Comparison of ENCODE assay signal across 8 cellular contexts in the genomic region with DNA sequence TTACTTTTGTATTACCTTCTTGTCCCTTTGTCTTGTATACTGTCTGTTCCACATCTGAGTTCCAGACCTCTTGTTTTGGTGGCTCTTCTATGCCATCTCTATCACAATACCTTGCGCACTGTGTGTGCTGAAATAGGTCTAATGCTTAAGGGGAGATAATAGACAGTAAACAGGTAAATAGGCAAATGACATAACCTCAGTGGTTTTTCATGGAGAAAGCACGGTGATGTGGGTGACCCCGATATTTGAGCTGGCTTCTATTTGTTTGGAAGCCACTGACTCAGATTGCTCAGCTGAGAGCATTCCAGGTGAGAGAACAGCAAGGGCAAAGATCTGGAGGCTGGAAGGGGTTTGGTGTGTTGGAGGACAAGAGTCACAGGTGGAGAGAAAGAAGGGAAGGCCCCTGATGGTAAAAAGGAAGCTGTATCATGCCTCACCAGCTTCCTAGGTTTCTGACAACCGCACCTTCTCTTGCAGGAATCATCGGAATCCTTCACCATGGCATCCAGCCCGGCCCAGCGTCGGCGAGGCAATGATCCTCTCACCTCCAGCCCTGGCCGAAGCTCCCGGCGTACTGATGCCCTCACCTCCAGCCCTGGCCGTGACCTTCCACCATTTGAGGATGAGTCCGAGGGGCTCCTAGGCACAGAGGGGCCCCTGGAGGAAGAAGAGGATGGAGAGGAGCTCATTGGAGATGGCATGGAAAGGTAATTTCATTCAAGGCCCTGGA. TPM values are rescaled to one million over a fixed set of nuclear protein-coding genes. Genes with fewer than 3 reads are reported as not detected.
DNase-seq lines count a peak whose midpoint lies in the region; ATAC-seq, FAIRE-seq and TF ChIP-seq lines count a peak whose summit lies in the region.

No MANE protein-coding gene starts in this region.

- no peak for TF ChIP-seq POLR2A in GM12891 (IDR thresholded peaks at IDR 0.05; ENCODE audit: low read depth, low read length)

- H3K4me1 ChIP-seq in heart right ventricle = peaks cover 0 to 24% (median 11%) of the 10 kb centered on the region in 9 donors
- H3K4me1 ChIP-seq in adipocyte (ENCODE audit: control insufficient read depth, insufficient read depth, low read length) = peaks cover 5% of the 10 kb centered on the region
- peaks cover 13% of the 10 kb centered on the region for H3K4me1 ChIP-seq in lower lobe of right lung

- 64 to 66% methylated on average over 14 of the region's 14 CpGs for WGBS in heart right ventricle, 2 donors

- ATAC-seq in heart right ventricle = no peak
- ATAC-seq in Right ventricle myocardium superior (ENCODE audit: poor library complexity) = no peak
- no peak for ATAC-seq in lower lobe of right lung
- ATAC-seq in GM18870 (IDR thresholded peaks at IDR 0.05; ENCODE audit: unreplicated experiment) = no peak

- H3K27me3 ChIP-seq in heart right ventricle (no peaks in the 10 kb centered on the region), adipocyte (replicated peaks; ENCODE audit: control insufficient read depth, insufficient read depth, low read length) (no peaks in the 10 kb centered on the region), lower lobe of right lung (ENCODE audit: low read depth) (no peaks in the 10 kb centered on the region)

- H3K27ac ChIP-seq in heart right ventricle = peak overlapping the region in 5 of 10 donors; percentile 57 to 79 (median 65)
- peak overlapping the region; percentile 69 for H3K27ac ChIP-seq in lower lobe of right lung

- H3K36me3 ChIP-seq in heart right ventricle (peaks cover 0 to 3% (median 0%) of the 10 kb centered on the region in 9 donors), adipocyte (ENCODE audit: control insufficient read depth, insufficient read depth, low read length, severe bottlenecking) (no peaks in the 10 kb centered on the region), lower lobe of right lung (no peaks in the 10 kb centered on the region)

- no peak for TF ChIP-seq CTCF in heart right ventricle (IDR thresholded peaks at IDR 0.05)
- TF ChIP-seq CTCF in lower lobe of right lung (IDR thresholded peaks at IDR 0.05) = no peak

- H3K9me3 ChIP-seq in heart right ventricle = no peaks in the 10 kb centered on the region
- H3K9me3 ChIP-seq in adipocyte (ENCODE audit: control insufficient read depth, low read length) = no peaks in the 10 kb centered on the region
- H3K9me3 ChIP-seq in lower lobe of right lung = no peaks in the 10 kb centered on the region

- DNase-seq in heart right ventricle (no peak), Right ventricle myocardium superior (no peak), adipocyte (ENCODE audit: low read depth) (no peak), lower lobe of right lung (no peak), NOMO-1 (lab: John Stamatoyannopoulos, UW; ENCODE audit: unreplicated experiment in 2 of 2) (no peak), GM12891 (ENCODE audit: insufficient read length, low spot score) (no peak), NCI-H1105 treated with DMSO at 0.1 percent for 48 hours (lab: John Stamatoyannopoulos, UW) (no peak)

- intact Hi-C loops in heart right ventricle (cut with DNase I) (loop anchor here in 1 of 10 donors (10.0 kb wide), 1 partner anchor 226 kb away; the partner anchor contains the start of gene MGLL), Right ventricle myocardium superior (cut with DNase I) (no loop called here), lower lobe of right lung (cut with DNase I) (no loop called here)

- peak overlapping the region; percentile 81 for H3K9ac ChIP-seq in adipocyte (ENCODE audit: low read length)

- no peak for FAIRE-seq in GM12891 (lab: Jason Lieb, UNC)

- H3K4me3 ChIP-seq in heart right ventricle (peak overlapping the region in 9 of 10 donors; percentile 57 to 72 (median 65)), adipocyte (ENCODE audit: low read length) (peak overlapping the region; percentile 85), lower lobe of right lung (peak overlapping the region; percentile 79)

TF ChIP-seq in GM12891, 5 proteins besides CTCF, POLR2A, EP300 and RAD21:
- TF ChIP-seq POLR2AphosphoS5 (IDR thresholded peaks at IDR 0.05; ENCODE audit: low read depth, low read length) (no peak), SPI1 (IDR thresholded peaks at IDR 0.05; ENCODE audit: low read depth, low read length) (no peak), PAX5 (IDR thresholded peaks at IDR 0.05; ENCODE audit: insufficient read depth, low read length, severe bottlenecking) (no peak), POU2F2 (IDR thresholded peaks at IDR 0.05; ENCODE audit: low read depth, low read length) (no peak), TAF1 (IDR thresholded peaks at IDR 0.05; ENCODE audit: low read depth, low read length) (no peak)
TF ChIP-seq in GM12891: peak in this region for 0.

RNA-seq across cellular contexts. Expression of gene MCM2, which starts 0.8 kb away (rescaled TPM):
- total RNA-seq in heart right ventricle = 10 to 100 TPM in 2 of 10 donors, 1 to 10 TPM in 8; 4.1 to 10.9 (median 7.0) TPM
- polyA plus RNA-seq in heart right ventricle = 1 to 10 TPM; 1.1 to 3.6 TPM
- total RNA-seq in Right ventricle myocardium superior = 6.5 TPM
- total RNA-seq in lower lobe of right lung = 6.1 TPM
- 95.8 TPM for polyA plus RNA-seq in GM12891 (2012; ENCODE audit: low read depth, missing spikeins)

RNA-seq across cellular contexts. Expression of gene TPRA1, which starts 8.5 kb away (rescaled TPM):
- total RNA-seq in heart right ventricle = 10 to 100 TPM; 11.0 to 24.2 (median 16.3) TPM
- polyA plus RNA-seq in heart right ventricle = 10 to 100 TPM; 19.5 to 26.0 TPM
- 17.8 TPM for total RNA-seq in Right ventricle myocardium superior
- 38.8 TPM for total RNA-seq in lower lobe of right lung
- 12.8 TPM for polyA plus RNA-seq in GM12891 (2012; ENCODE audit: low read depth, missing spikeins)

RNA-seq across cellular contexts. Expression of gene PODXL2, which starts 30.0 kb away (rescaled TPM):
- total RNA-seq in heart right ventricle (1 to 10 TPM in 9 of 10 donors, under 1 TPM in 1; 0.42 to 4.0 (median 1.5) TPM), Right ventricle myocardium superior (0.94 TPM), lower lobe of right lung (2.2 TPM)
- polyA plus RNA-seq in heart right ventricle = 1 to 10 TPM in 1 of 2 donors, under 1 TPM in 1; 0.66 to 2.2 TPM
- polyA plus RNA-seq in GM12891 (2012; ENCODE audit: low read depth, missing spikeins) = 4.0 TPM
